ENCODE assay signal across 1 cellular context in genomic region chr17:68435876-68436842, GRCh38.
TF ChIP-seq lines count a peak whose summit lies in the region.

No MANE protein-coding gene starts in this region.

TF ChIP-seq in HepG2, 621 proteins besides CTCF, POLR2A, EP300 and RAD21 (continued from another document and continues in another):
- TF ChIP-seq NR2F6 (IDR thresholded peaks at IDR 0.05) (no peak), NR2F6 (CRISPR knock-in tag; IDR thresholded peaks at IDR 0.05) (peak; percentile 48; the same call in 1 of the 2 replicates), ZNF790 (CRISPR knock-in tag; IDR thresholded peaks at IDR 0.05; ENCODE audit: borderline replicate concordance) (no peak), NFRKB (IDR thresholded peaks at IDR 0.05) (no peak), PTBP1 (IDR thresholded peaks at IDR 0.05; ENCODE audit: low read depth, low read length, poor library complexity, severe bottlenecking) (no peak), ZBTB33 (CRISPR knock-in tag; IDR thresholded peaks at IDR 0.05) (peak; percentile 70), NR0B2 (CRISPR knock-in tag; IDR thresholded peaks at IDR 0.05) (no peak), GMEB1 (CRISPR knock-in tag; IDR thresholded peaks at IDR 0.05; ENCODE audit: borderline replicate concordance) (0 out of 2 replicates have a peak, but pooled peaks have one; percentile 29), ZNF746 (CRISPR knock-in tag; IDR thresholded peaks at IDR 0.05) (peak; percentile 36; the same call in 1 of the 2 replicates), PRDM15 (CRISPR knock-in tag; IDR thresholded peaks at IDR 0.05) (no peak), MYNN (CRISPR knock-in tag; IDR thresholded peaks at IDR 0.05; ENCODE audit: low read depth) (no peak), RELA (CRISPR knock-in tag; IDR thresholded peaks at IDR 0.05) (0 out of 2 replicates have a peak, but pooled peaks have one; percentile 44), CBX1 (IDR thresholded peaks at IDR 0.05; ENCODE audit: low read depth) (no peak), MAF1 (CRISPR knock-in tag; IDR thresholded peaks at IDR 0.05; ENCODE audit: borderline replicate concordance) (no peak), RFXAP (CRISPR knock-in tag; IDR thresholded peaks at IDR 0.05; ENCODE audit: borderline replicate concordance) (no peak), MNT (IDR thresholded peaks at IDR 0.05) (no peak), TEAD2 (CRISPR knock-in tag; IDR thresholded peaks at IDR 0.05) (no peak), ZNF282 (IDR thresholded peaks at IDR 0.05; ENCODE audit: partially characterized antibody) (no peak), ZNF614 (CRISPR knock-in tag; IDR thresholded peaks at IDR 0.05; ENCODE audit: borderline replicate concordance) (0 out of 2 replicates have a peak, but pooled peaks have one; percentile 20), POLR2AphosphoS5 (IDR thresholded peaks at IDR 0.05; ENCODE audit: low read depth, low read length) (no peak), CC2D1A (CRISPR knock-in tag; IDR thresholded peaks at IDR 0.05) (no peak), ZNF33B (CRISPR knock-in tag; IDR thresholded peaks at IDR 0.05) (no peak), ZBTB37 (CRISPR knock-in tag; IDR thresholded peaks at IDR 0.05) (no peak), GLMP (CRISPR knock-in tag; IDR thresholded peaks at IDR 0.05; ENCODE audit: borderline replicate concordance) (no peak), ARID2 (CRISPR knock-in tag; IDR thresholded peaks at IDR 0.05; ENCODE audit: borderline replicate concordance) (no peak), ZFY (CRISPR knock-in tag; IDR thresholded peaks at IDR 0.05) (no peak), ZSCAN29 (CRISPR knock-in tag; conservative IDR thresholded peaks at IDR 0.05) (no peak), ZNF629 (CRISPR knock-in tag; conservative IDR thresholded peaks at IDR 0.05) (no peak), HNF1B (CRISPR knock-in tag; IDR thresholded peaks at IDR 0.05) (no peak), THRA (CRISPR knock-in tag; IDR thresholded peaks at IDR 0.05; ENCODE audit: borderline replicate concordance) (peak; percentile 56; the same call in 1 of the 2 replicates), ZNF580 (CRISPR knock-in tag; IDR thresholded peaks at IDR 0.05; ENCODE audit: borderline replicate concordance, low read depth) (no peak), REL (CRISPR knock-in tag; conservative IDR thresholded peaks at IDR 0.05) (no peak), ELF3 (CRISPR knock-in tag; IDR thresholded peaks at IDR 0.05) (no peak), FOXK1 (CRISPR knock-in tag; IDR thresholded peaks at IDR 0.05; ENCODE audit: borderline replicate concordance, low read depth) (peak; percentile 50; the same call in 1 of the 2 replicates), GLI4 (CRISPR knock-in tag; IDR thresholded peaks at IDR 0.05; ENCODE audit: borderline replicate concordance) (0 out of 2 replicates have a peak, but pooled peaks have one; percentile 49), NRL (CRISPR knock-in tag; IDR thresholded peaks at IDR 0.05; ENCODE audit: borderline replicate concordance) (0 out of 2 replicates have a peak, but pooled peaks have one; percentile 9), AGO1 (IDR thresholded peaks at IDR 0.05; ENCODE audit: low read depth, low read length, poor library complexity, severe bottlenecking) (no peak), ZC3H4 (CRISPR knock-in tag; IDR thresholded peaks at IDR 0.05; ENCODE audit: borderline replicate concordance) (no peak), MTF2 (CRISPR knock-in tag; IDR thresholded peaks at IDR 0.05; ENCODE audit: borderline replicate concordance) (no peak), ZNF766 (CRISPR knock-in tag; IDR thresholded peaks at IDR 0.05; ENCODE audit: borderline replicate concordance) (no peak), ZFP62 (CRISPR knock-in tag; IDR thresholded peaks at IDR 0.05) (no peak), ZNF776 (CRISPR knock-in tag; IDR thresholded peaks at IDR 0.05) (no peak), SNAI1 (CRISPR knock-in tag; IDR thresholded peaks at IDR 0.05; ENCODE audit: borderline replicate concordance) (no peak), KMT2A (CRISPR knock-in tag; IDR thresholded peaks at IDR 0.05) (peak; percentile 31; the same call in 1 of the 2 replicates), ZNF326 (CRISPR knock-in tag; IDR thresholded peaks at IDR 0.05; ENCODE audit: borderline replicate concordance) (no peak), ZNF460 (CRISPR knock-in tag; IDR thresholded peaks at IDR 0.05; ENCODE audit: borderline replicate concordance) (no peak), SP140L (CRISPR knock-in tag; IDR thresholded peaks at IDR 0.05; ENCODE audit: borderline replicate concordance) (no peak), MAX (IDR thresholded peaks at IDR 0.05) (0 out of 2 replicates have a peak, but pooled peaks have one; percentile 7), ZNF878 (CRISPR knock-in tag; IDR thresholded peaks at IDR 0.05) (no peak), ZFP82 (CRISPR knock-in tag; IDR thresholded peaks at IDR 0.05; ENCODE audit: borderline replicate concordance) (no peak), ZNF75D (CRISPR knock-in tag; IDR thresholded peaks at IDR 0.05; ENCODE audit: borderline replicate concordance) (no peak), RAD51 (IDR thresholded peaks at IDR 0.05; ENCODE audit: borderline replicate concordance) (no peak), ZBTB20 (CRISPR knock-in tag; IDR thresholded peaks at IDR 0.05; ENCODE audit: borderline replicate concordance, low read depth) (no peak), FOXO1 (CRISPR knock-in tag; IDR thresholded peaks at IDR 0.05) (0 out of 2 replicates have a peak, but pooled peaks have one; percentile 7), BHLHE40 (IDR thresholded peaks at IDR 0.05; ENCODE audit: low read length) (peak; percentile 31; the same call in 1 of the 2 replicates), HMG20B (CRISPR knock-in tag; conservative IDR thresholded peaks at IDR 0.05) (no peak; the same call in 1 of the 2 replicates)
